1 cellular context compared by ENCODE assay signal in genomic region chr1:189596197-189596596, GRCh38.
TF ChIP-seq lines count a peak whose summit lies in the region.

No MANE protein-coding gene starts in this region.

TF ChIP-seq in GM12878, 131 proteins besides CTCF, POLR2A, EP300 and RAD21 (continued from another document):
- no peak for TF ChIP-seq ZNF592 (IDR thresholded peaks at IDR 0.05)
